ENCODE assay signal across 13 cellular contexts in the genomic region with DNA sequence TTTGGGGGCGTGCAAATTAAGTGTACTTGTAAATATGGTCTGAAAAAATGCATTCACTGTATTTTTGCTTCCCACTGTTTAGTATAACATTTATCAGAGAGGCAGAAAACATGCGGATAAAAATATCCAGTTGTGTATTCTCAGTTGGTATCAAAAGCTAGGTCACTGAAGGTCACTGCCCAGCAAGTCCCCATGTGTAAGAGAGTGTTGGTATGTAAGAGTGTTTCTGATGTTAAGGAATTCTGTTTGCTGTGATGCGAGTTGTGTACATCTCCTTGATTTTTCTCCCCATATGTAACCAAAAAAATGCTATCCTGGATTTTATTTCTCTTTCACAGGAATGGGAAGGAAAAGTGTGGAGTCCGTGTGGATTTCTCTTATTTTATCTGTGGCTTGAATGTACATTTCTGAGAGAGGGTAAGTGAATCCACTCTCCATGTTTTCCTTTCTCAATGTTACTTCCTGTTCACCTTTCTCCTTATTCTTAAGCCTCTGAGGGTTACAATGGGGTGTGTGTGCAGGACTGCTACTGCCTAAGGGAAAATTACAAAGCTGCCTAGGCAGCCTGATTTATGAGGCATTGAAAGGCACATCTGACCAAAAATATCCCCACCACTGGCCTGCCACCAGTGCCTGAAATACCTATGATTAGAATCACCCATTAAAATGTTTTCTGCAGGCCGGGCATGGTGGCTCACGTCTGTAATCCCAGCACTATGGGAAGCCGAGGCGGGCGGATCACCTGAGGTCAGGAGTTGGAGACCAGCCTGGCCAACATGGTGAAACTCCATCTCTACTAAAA.
DNase-seq lines count a peak whose midpoint lies in the region; ATAC-seq, FAIRE-seq and TF ChIP-seq lines count a peak whose summit lies in the region.
"Had no signal": no experiment of that assay in that cellular context is flagged by ENCODE, and none has a peak within 500 bp of the region (broad histone marks: within the 10 kb centered on the region; RNA-seq: fewer than 3 reads in every experiment).

No MANE protein-coding gene starts in this region.

- POLR2A ChIA-PET in BJ (lab: Charles Lee): no interaction called here

- TF ChIP-seq POLR2A in GM12892 (IDR thresholded peaks at IDR 0.05; ENCODE audit: low read depth, low read length): no peak

- no peaks in the 10 kb centered on the region for H3K27me3 ChIP-seq in BJ (ENCODE audit: control insufficient read depth, insufficient read depth, low read length)
- H3K27me3 ChIP-seq: testis had no signal

- H3K36me3 Mint-ChIP-seq in mesothelial cell of epicardium: no peaks in the 10 kb centered on the region
- H3K36me3 Mint-ChIP-seq in activated T-cell treated with anti-CD3 and anti-CD28 coated beads, Interleukin-2, amount 50 U/mL, for 4 hours (ENCODE audit: insufficient read depth): no peaks in the 10 kb centered on the region
- H3K36me3 Mint-ChIP-seq: CD8-positive, alpha-beta T cell had no signal

- no peaks in the 10 kb centered on the region for H3K36me3 ChIP-seq in BJ (ENCODE audit: control insufficient read depth, insufficient read depth, low read length)

- TF ChIP-seq CTCF in BJ (IDR thresholded peaks at IDR 0.05; ENCODE audit: insufficient read depth, low read depth, low read length) (no peak), mesothelial cell of epicardium (IDR thresholded peaks at IDR 0.05; ENCODE audit: unreplicated experiment) (no peak)

- H3K4me3 ChIP-seq in BJ (ENCODE audit: low read depth, low read length): no peak overlapping the region
- H3K4me3 ChIP-seq: K562, testis had no signal

- ATAC-seq in activated T-cell treated with anti-CD3 and anti-CD28 coated beads, Interleukin-2, amount 50 U/mL, for 4 hours: no peak
- ATAC-seq: CD8-positive, alpha-beta T cell; K562 had no signal

- CTCF ChIA-PET in BJ (lab: Yijun Ruan, JAX): interaction anchor here (1.7 kb wide), 1 partner anchor 13 kb away, joined by 4 read pairs; no protein-coding TSS in a partner anchor

- no peak for FAIRE-seq in GM12892 (lab: Jason Lieb, UNC)
- FAIRE-seq: K562 had no signal

- H3K4me3 Mint-ChIP-seq in mesothelial cell of epicardium: no peak overlapping the region
- no peak overlapping the region for H3K4me3 Mint-ChIP-seq in activated T-cell treated with anti-CD3 and anti-CD28 coated beads, Interleukin-2, amount 50 U/mL, for 4 hours
- H3K4me3 Mint-ChIP-seq: CD8-positive, alpha-beta T cell; memory B cell had no signal

- peaks cover 39% of the 10 kb centered on the region for H3K4me1 Mint-ChIP-seq in mesothelial cell of epicardium
- no peaks in the 10 kb centered on the region for H3K4me1 Mint-ChIP-seq in activated T-cell treated with anti-CD3 and anti-CD28 coated beads, Interleukin-2, amount 50 U/mL, for 4 hours (ENCODE audit: low read depth)

- H3K9me3 Mint-ChIP-seq in mesothelial cell of epicardium: peaks cover 1% of the 10 kb centered on the region
- peaks cover under 1% of the 10 kb centered on the region for H3K9me3 Mint-ChIP-seq in activated T-cell treated with anti-CD3 and anti-CD28 coated beads, Interleukin-2, amount 50 U/mL, for 4 hours

- DNase-seq in BJ (ENCODE audit: low read depth) (peak; percentile 92), M059J (ENCODE audit: low read depth) (peak; percentile 98), dermis blood vessel endothelial cell (peak; percentile 51), mesothelial cell of epicardium (ENCODE audit: low spot score in 2 of 2, unreplicated experiment in 2 of 2) (no peak), GM12892 (ENCODE audit: insufficient read length) (no peak), SW 1271 (lab: John Stamatoyannopoulos, UW) (no peak)
- DNase-seq in activated T-cell treated with anti-CD3 and anti-CD28 coated beads, Interleukin-2, amount 50 U/mL, for 4 hours: no peak
- DNase-seq in stimulated activated CD4-positive, alpha-beta T cell treated with anti-CD3 and anti-CD28 coated beads, Interleukin-4, amount 100 ng/mL, for 4 hours: no peak
- DNase-seq: CD8-positive, alpha-beta T cell; NCI-H526; testis had no signal

- peak overlapping the region; percentile 82 for H3K27ac Mint-ChIP-seq in mesothelial cell of epicardium
- H3K27ac Mint-ChIP-seq: CD8-positive, alpha-beta T cell; memory B cell had no signal

- H3K27me3 Mint-ChIP-seq in mesothelial cell of epicardium (ENCODE audit: low read depth): no peaks in the 10 kb centered on the region
- H3K27me3 Mint-ChIP-seq in activated T-cell treated with anti-CD3 and anti-CD28 coated beads, Interleukin-2, amount 50 U/mL, for 4 hours (ENCODE audit: low read depth): peaks cover 2% of the 10 kb centered on the region

Comparison
In these comparisons a context has a peak if more than half of its experiments do, and no peak if none do; other contexts are left out.
1. DNase-seq: peak in BJ (single experiment), M059J (single experiment) and dermis blood vessel endothelial cell (single experiment); none in mesothelial cell of epicardium (0 of 2), activated T-cell treated with anti-CD3 and anti-CD28 coated beads, Interleukin-2, amount 50 U/mL, for 4 hours (single experiment), GM12892 (single experiment), SW 1271 (0 of 2) and stimulated activated CD4-positive, alpha-beta T cell treated with anti-CD3 and anti-CD28 coated beads, Interleukin-4, amount 100 ng/mL, for 4 hours (0 of 2).